In the genomic region with DNA sequence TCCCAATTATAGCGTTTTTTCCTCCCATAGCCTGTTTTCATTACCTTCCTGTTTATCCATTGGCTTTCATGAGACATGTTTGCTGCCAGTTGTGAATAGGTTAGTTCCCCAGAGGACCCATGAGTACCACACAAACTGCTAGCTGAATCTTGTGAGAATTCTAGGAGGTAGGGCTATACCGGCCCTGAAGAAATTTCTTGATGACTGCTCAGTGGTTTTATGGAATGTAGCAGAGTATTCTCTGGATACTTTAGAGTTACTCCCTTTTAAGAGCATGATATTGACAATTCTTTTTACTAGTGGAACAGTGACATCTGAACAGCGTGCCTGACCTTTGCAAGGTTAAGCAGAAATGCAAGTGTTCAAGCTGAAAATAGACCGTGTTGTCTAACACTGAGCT, we compare ENCODE assay signal across 19 cellular contexts.
"Had no signal": no experiment of that assay in that cellular context is flagged by ENCODE, and none has a peak within 500 bp of the region (broad histone marks: within the 10 kb centered on the region; RNA-seq: fewer than 3 reads in every experiment).

No MANE protein-coding gene starts in this region.

- H3K4me3 ChIP-seq: prostate gland, suprapubic skin, uterus had no signal

- H3K4me1 ChIP-seq: prostate gland, suprapubic skin, uterus had no signal

- H3K9me3 ChIP-seq: prostate gland, suprapubic skin, uterus had no signal

- H3K27me3 Mint-ChIP-seq: activated naive CD4-positive, alpha-beta T cell treated with anti-CD3 and anti-CD28 coated beads, Interleukin-2, amount 50 U/mL, for 24 hours; stimulated activated naive CD8-positive, alpha-beta T cell treated with anti-CD3 and anti-CD28 coated beads, Interleukin-15, amount 100 ng/mL, for 72 hours had no signal

- H3K9me3 Mint-ChIP-seq: activated naive CD4-positive, alpha-beta T cell treated with anti-CD3 and anti-CD28 coated beads, Interleukin-2, amount 50 U/mL, for 24 hours; immature natural killer cell; stimulated activated naive CD8-positive, alpha-beta T cell treated with anti-CD3 and anti-CD28 coated beads, Interleukin-15, amount 100 ng/mL, for 72 hours had no signal

- H3K4me3 Mint-ChIP-seq: activated naive CD4-positive, alpha-beta T cell treated with anti-CD3 and anti-CD28 coated beads, Interleukin-2, amount 50 U/mL, for 24 hours; immature natural killer cell; stimulated activated naive CD8-positive, alpha-beta T cell treated with anti-CD3 and anti-CD28 coated beads, Interleukin-15, amount 100 ng/mL, for 72 hours had no signal

- H3K4me1 Mint-ChIP-seq: activated naive CD4-positive, alpha-beta T cell treated with anti-CD3 and anti-CD28 coated beads, Interleukin-2, amount 50 U/mL, for 24 hours; stimulated activated naive CD8-positive, alpha-beta T cell treated with anti-CD3 and anti-CD28 coated beads, Interleukin-15, amount 100 ng/mL, for 72 hours had no signal

- DNase-seq: activated gamma-delta T cell treated with Interleukin-2 at 50 U/mL for 16 hours; activated T-cell treated with anti-CD3 and anti-CD28 coated beads, Interleukin-2, amount 50 U/mL, for 1 hour; central memory CD4-positive, alpha-beta T cell; dermis blood vessel endothelial cell; effector CD8-positive, alpha-beta T cell; erythroblast; foreskin keratinocyte; immature natural killer cell; left ventricle myocardium superior; right cardiac atrium; stimulated activated CD4-positive, alpha-beta T cell treated with anti-CD3 and anti-CD28 coated beads, Interleukin-12 subunit alpha, Interleukin-12 subunit beta, amount 100 ng/mL, for 4 hours; stimulated activated CD4-positive, alpha-beta T cell treated with anti-CD3 and anti-CD28 coated beads, Interleukin-4, amount 100 ng/mL, for 4 hours; stimulated activated naive CD8-positive, alpha-beta T cell treated with anti-CD3 and anti-CD28 coated beads, Interleukin-15, amount 100 ng/mL, for 72 hours; T-helper 9 cell; trophoblast cell; uterus had no signal

- H3K36me3 ChIP-seq: prostate gland, suprapubic skin, uterus had no signal

- H3K27ac ChIP-seq: foreskin keratinocyte, prostate gland, suprapubic skin, uterus had no signal

- ATAC-seq: foreskin keratinocyte; left ventricle myocardium superior; right cardiac atrium; stimulated activated naive CD8-positive, alpha-beta T cell treated with anti-CD3 and anti-CD28 coated beads, Interleukin-15, amount 100 ng/mL, for 72 hours had no signal

- H3K27me3 ChIP-seq: foreskin keratinocyte, suprapubic skin, uterus had no signal

- H3K27ac Mint-ChIP-seq: activated naive CD4-positive, alpha-beta T cell treated with anti-CD3 and anti-CD28 coated beads, Interleukin-2, amount 50 U/mL, for 24 hours had no signal
